2 cellular contexts compared by ENCODE assay signal in genomic region chr3:184175506-184175905, GRCh38.
TF ChIP-seq lines count a peak whose summit lies in the region.

No MANE protein-coding gene starts in this region.

TF ChIP-seq in K562, 482 proteins besides CTCF, POLR2A, EP300 and RAD21:
- TF ChIP-seq ZNF740 (CRISPR knock-in tag; IDR thresholded peaks at IDR 0.05): 0 out of 2 replicates have a peak, but pooled peaks have one; percentile 15
- TF ChIP-seq ZNF740 (tag; IDR thresholded peaks at IDR 0.05): no peak
- no peak for TF ChIP-seq CBX2 (IDR thresholded peaks at IDR 0.05; ENCODE audit: insufficient read depth, low read length, poor library complexity, severe bottlenecking)
- 0 out of 2 replicates have a peak, but pooled peaks have one; percentile 7 for TF ChIP-seq IRF1 (CRISPR knock-in tag; IDR thresholded peaks at IDR 0.05; ENCODE audit: borderline replicate concordance)
- TF ChIP-seq ZBTB40 (IDR thresholded peaks at IDR 0.05): 0 out of 2 replicates have a peak, but pooled peaks have one; percentile 6
- TF ChIP-seq ZBTB40 (CRISPR knock-in tag; IDR thresholded peaks at IDR 0.05): no peak
- no peak for TF ChIP-seq TEAD1 (CRISPR knock-in tag; IDR thresholded peaks at IDR 0.05)
- TF ChIP-seq MAX (CRISPR knock-in tag; IDR thresholded peaks at IDR 0.05): 0 out of 2 replicates have a peak, but pooled peaks have one; percentile 5
TF ChIP-seq in K562: peak in this region for 4.

TF ChIP-seq in HEK293T, 16 proteins besides CTCF, POLR2A, EP300 and RAD21:
- TF ChIP-seq CTBP1 (IDR thresholded peaks at IDR 0.05; ENCODE audit: borderline replicate concordance) (no peak), TARDBP (IDR thresholded peaks at IDR 0.05) (no peak), LEF1 (IDR thresholded peaks at IDR 0.05; ENCODE audit: borderline replicate concordance) (no peak), SUZ12 (IDR thresholded peaks at IDR 0.05) (no peak), FOXA1 (IDR thresholded peaks at IDR 0.05) (no peak), L3MBTL2 (conservative IDR thresholded peaks at IDR 0.05) (no peak), FOXM1 (IDR thresholded peaks at IDR 0.05; ENCODE audit: borderline replicate concordance) (no peak), ZNF384 (IDR thresholded peaks at IDR 0.05) (no peak), NFRKB (IDR thresholded peaks at IDR 0.05) (no peak), SP1 (IDR thresholded peaks at IDR 0.05) (no peak), PKNOX1 (IDR thresholded peaks at IDR 0.05) (no peak), HDGF (IDR thresholded peaks at IDR 0.05; ENCODE audit: borderline replicate concordance) (no peak), FOXK2 (IDR thresholded peaks at IDR 0.05) (no peak)
